In genomic region chr1:12166834-12167492, GRCh38 we compare ENCODE assay signal across 9 cellular contexts. TPM values are rescaled to one million over a fixed set of nuclear protein-coding genes. Genes with fewer than 3 reads are reported as not detected.
DNase-seq lines count a peak whose midpoint lies in the region; ATAC-seq and TF ChIP-seq lines count a peak whose summit lies in the region.
"Had no signal": no experiment of that assay in that cellular context is flagged by ENCODE, and none has a peak within 500 bp of the region (broad histone marks: within the 10 kb centered on the region; RNA-seq: fewer than 3 reads in every experiment).

TSS of gene TNFRSF1B (plus strand) at chr1:12166991. CDS start at chr1:12167092, 101 bp downstream.

- peaks cover 37% of the 10 kb centered on the region for H3K27me3 Mint-ChIP-seq in HFFc6 (ENCODE audit: insufficient read depth)
- H3K27me3 Mint-ChIP-seq in activated naive CD4-positive, alpha-beta T cell treated with anti-CD3 and anti-CD28 coated beads, Interleukin-2, amount 10 ng/mL, durations not matched to agents 7 days and 5 days: no peaks in the 10 kb centered on the region

- 1 to 4% (median 1%) methylated on average over 37 to 79 of the region's 79 CpGs for WGBS in psoas muscle, 3 donors

- no peak within 1 kb of the TSS for H3K27ac ChIP-seq in RWPE2 (ENCODE audit: poor library complexity, severe bottlenecking)
- peak within 1 kb of the TSS; percentile 74 for H3K27ac ChIP-seq in psoas muscle

- no peaks in the 10 kb centered on the region for H3K36me3 Mint-ChIP-seq in HFFc6 (ENCODE audit: low read depth)
- peaks cover 40% of the 10 kb centered on the region for H3K36me3 Mint-ChIP-seq in activated naive CD4-positive, alpha-beta T cell treated with anti-CD3 and anti-CD28 coated beads, Interleukin-2, amount 10 ng/mL, durations not matched to agents 7 days and 5 days

- peak within 1 kb of the TSS; percentile 81 for H3K4me3 Mint-ChIP-seq in HFFc6
- peak within 1 kb of the TSS; percentile 100 for H3K4me3 Mint-ChIP-seq in activated naive CD4-positive, alpha-beta T cell treated with anti-CD3 and anti-CD28 coated beads, Interleukin-2, amount 10 ng/mL, durations not matched to agents 7 days and 5 days

- H3K36me3 ChIP-seq in RWPE2 (ENCODE audit: low read depth) (no peaks in the 10 kb centered on the region), psoas muscle (ENCODE audit: insufficient read depth in 1 of 2, low read depth in 1 of 2) (no peaks in the 10 kb centered on the region)

- DNase-seq in GM12865 (ENCODE audit: low read depth) (peak; percentile 84), HFFc6 (no peak), RWPE2 (ENCODE audit: low spot score) (no peak), Right ventricle myocardium inferior (ENCODE audit: missing footprints) (peak; percentile 94), psoas muscle (peak; percentile 68 to 79), A172 (ENCODE audit: low spot score) (no peak), NCI-H226 (no peak)
- DNase-seq in activated naive CD4-positive, alpha-beta T cell treated with anti-CD3 and anti-CD28 coated beads, Interleukin-2, amount 10 ng/mL, durations not matched to agents 7 days and 5 days: peak; percentile 83

- no peaks in the 10 kb centered on the region for H3K9me3 ChIP-seq in RWPE2 (ENCODE audit: severe bottlenecking)
- no peaks in the 10 kb centered on the region for H3K9me3 ChIP-seq in psoas muscle

- intact Hi-C loops in Right ventricle myocardium inferior (cut with DNase I): no loop called here
- intact Hi-C loops in psoas muscle (cut with DNase I): no loop called here

- peaks cover 28% of the 10 kb centered on the region for H3K27me3 ChIP-seq in RWPE2 (ENCODE audit: insufficient read depth, poor library complexity, severe bottlenecking)
- H3K27me3 ChIP-seq in psoas muscle (ENCODE audit: insufficient read depth in 3 of 3, low read length in 2 of 3): peaks cover 0 to 12% (median 2%) of the 10 kb centered on the region in 3 donors

- peak; percentile 42 for ATAC-seq in RWPE2 (ENCODE audit: low read depth)
- ATAC-seq in Right ventricle myocardium inferior: peak; percentile 65
- peak; percentile 38 to 68 (median 58) for ATAC-seq in psoas muscle

- H3K4me1 ChIP-seq in RWPE2 (ENCODE audit: insufficient read depth, poor library complexity, severe bottlenecking): peaks cover 2% of the 10 kb centered on the region
- H3K4me1 ChIP-seq in psoas muscle: peaks cover 7% of the 10 kb centered on the region

- H3K4me3 ChIP-seq in GM12865 (ENCODE audit: low read depth, low read length) (peak within 1 kb of the TSS; percentile 62), RWPE2 (ENCODE audit: severe bottlenecking) (peak within 1 kb of the TSS; percentile 35), psoas muscle (peak within 1 kb of the TSS; percentile 74)

- H3K27ac Mint-ChIP-seq in HFFc6: no peak within 1 kb of the TSS; the same call in 1 of the 2 replicates
- H3K27ac Mint-ChIP-seq in activated naive CD4-positive, alpha-beta T cell treated with anti-CD3 and anti-CD28 coated beads, Interleukin-2, amount 10 ng/mL, durations not matched to agents 7 days and 5 days: peak within 1 kb of the TSS; percentile 97

- CTCF ChIA-PET in activated naive CD4-positive, alpha-beta T cell treated with anti-CD3 and anti-CD28 coated beads, Interleukin-2, amount 10 ng/mL, durations not matched to agents 7 days and 5 days (lab: Charles Lee): interaction anchor here (0.8 to 2.8 kb wide), 4 partner anchors 10 to 42 kb away, joined by 3 to 10 read pairs (median 6); no protein-coding TSS in a partner anchor

- TF ChIP-seq CTCF in GM12865 (IDR thresholded peaks at IDR 0.05; ENCODE audit: insufficient read depth, low read depth, low read length, missing control alignments): no peak
- TF ChIP-seq CTCF in HFFc6 (IDR thresholded peaks at IDR 0.05): no peak
- no peak for TF ChIP-seq CTCF in RWPE2 (IDR thresholded peaks at IDR 0.05; ENCODE audit: poor library complexity, severe bottlenecking)
- TF ChIP-seq CTCF in psoas muscle (IDR thresholded peaks at IDR 0.05): no peak

- H3K4me1 Mint-ChIP-seq in HFFc6 (ENCODE audit: low read depth): peaks cover 16% of the 10 kb centered on the region
- peaks cover 84% of the 10 kb centered on the region for H3K4me1 Mint-ChIP-seq in activated naive CD4-positive, alpha-beta T cell treated with anti-CD3 and anti-CD28 coated beads, Interleukin-2, amount 10 ng/mL, durations not matched to agents 7 days and 5 days

- H3K9me3 Mint-ChIP-seq in HFFc6: no peaks in the 10 kb centered on the region
- no peaks in the 10 kb centered on the region for H3K9me3 Mint-ChIP-seq in activated naive CD4-positive, alpha-beta T cell treated with anti-CD3 and anti-CD28 coated beads, Interleukin-2, amount 10 ng/mL, durations not matched to agents 7 days and 5 days

RNA-seq across cellular contexts. Expression of gene TNFRSF1B, which starts in this region (rescaled TPM):
- under 1 TPM; 0.14 to 0.66 (median 0.33) TPM for total RNA-seq in HFFc6 (2021; fragmentation: NEBNext Ultra II Directional; extraction: Animal tissue kit (Norgen Biotek cat#: 25700))
- total RNA-seq in Right ventricle myocardium inferior (19.0 TPM), psoas muscle (10 to 100 TPM in 1 of 4 donors, 1 to 10 TPM in 3; 7.5 to 12.8 (median 8.8) TPM)
- polyA plus RNA-seq in psoas muscle: 1 to 10 TPM; 5.1 to 7.6 (median 5.8) TPM
- not detected in 2 replicates for total RNA-seq in A172 (2014; rRNA removed; shearing (Covaris generic))
- polyA plus RNA-seq: neural cell had no signal

Comparison
In these comparisons a context has a peak if more than half of its experiments do, and no peak if none do; other contexts are left out.
1. DNase-seq: peak in GM12865 (single experiment), activated naive CD4-positive, alpha-beta T cell treated with anti-CD3 and anti-CD28 coated beads, Interleukin-2, amount 10 ng/mL, durations not matched to agents 7 days and 5 days (single experiment), Right ventricle myocardium inferior (single experiment) and psoas muscle (2 of 2); none in HFFc6 (single experiment), RWPE2 (single experiment), A172 (single experiment) and NCI-H226 (single experiment).
2. Peak in every context shown above with its lines, with median percentiles within 50 percentile points of each other: H3K4me3 ChIP-seq and ATAC-seq.